Comparison of ENCODE assay signal across 1 cellular context in the genomic region with DNA sequence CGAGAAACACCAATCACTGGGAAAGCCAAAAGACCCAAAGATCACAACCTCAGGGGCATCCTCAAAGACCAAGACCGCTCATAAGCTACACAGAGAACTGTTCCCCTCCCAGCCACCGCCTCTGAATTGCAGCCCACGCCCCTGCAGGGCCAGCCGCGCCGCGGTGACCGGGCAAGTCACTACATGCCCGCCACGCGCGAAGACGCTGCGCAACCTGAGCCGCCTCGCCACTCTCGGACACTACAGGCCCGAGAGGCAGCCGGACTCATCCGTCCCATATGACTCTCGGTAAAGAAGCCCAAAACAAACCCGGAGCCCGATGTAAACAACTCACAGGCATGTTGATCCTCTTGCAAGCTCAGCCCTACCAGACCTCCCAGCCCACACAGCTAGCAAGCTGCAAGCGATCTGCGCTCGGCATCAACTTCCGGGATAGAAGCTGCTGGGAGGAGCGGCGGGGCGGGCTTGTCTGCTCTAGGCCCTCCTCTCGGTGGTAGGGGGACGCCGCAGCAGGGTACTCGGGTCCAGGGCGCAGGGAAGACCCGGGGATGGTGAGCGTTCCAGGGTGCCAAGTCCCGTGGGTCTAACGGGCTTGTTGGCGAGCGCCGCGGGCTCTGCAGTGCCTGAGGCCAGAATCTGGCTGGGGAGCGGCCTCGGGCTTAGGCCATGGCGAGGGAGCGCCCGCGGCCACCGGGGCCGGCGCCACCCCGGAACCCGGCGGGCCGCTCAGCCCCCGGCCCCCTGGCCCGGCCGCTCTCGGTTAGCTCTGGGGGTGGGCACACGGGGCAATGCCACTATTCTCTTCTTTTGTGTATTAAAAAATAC.
TF ChIP-seq lines count a peak whose summit lies in the region.

TSS of gene RPS27L (minus strand) at position 412 of the 825 bp plus-strand sequence. CDS start at position 340, 72 bp downstream.

TF ChIP-seq in HepG2, 621 proteins besides CTCF, POLR2A, EP300 and RAD21 (continued from another document and continues in another):
- TF ChIP-seq AHDC1 (CRISPR knock-in tag; IDR thresholded peaks at IDR 0.05; ENCODE audit: borderline replicate concordance) (no peak; the same call in 1 of the 2 replicates), MZF1 (CRISPR knock-in tag; IDR thresholded peaks at IDR 0.05; ENCODE audit: borderline replicate concordance) (no peak), HMGA1 (CRISPR knock-in tag; conservative IDR thresholded peaks at IDR 0.05) (no peak), ZNF614 (CRISPR knock-in tag; IDR thresholded peaks at IDR 0.05; ENCODE audit: borderline replicate concordance) (peak; percentile 43; the same call in 1 of the 2 replicates), ZNF75D (CRISPR knock-in tag; IDR thresholded peaks at IDR 0.05; ENCODE audit: borderline replicate concordance) (no peak), CENPX (CRISPR knock-in tag; IDR thresholded peaks at IDR 0.05) (no peak), ARHGAP35 (CRISPR knock-in tag; IDR thresholded peaks at IDR 0.05; ENCODE audit: borderline replicate concordance) (peak; percentile 55; the same call in 1 of the 2 replicates), CAMTA2 (CRISPR knock-in tag; IDR thresholded peaks at IDR 0.05; ENCODE audit: borderline replicate concordance) (peak; percentile 72; the same call in 1 of the 2 replicates), CHD4 (IDR thresholded peaks at IDR 0.05; ENCODE audit: borderline replicate concordance, low read length) (no peak), ZNF784 (CRISPR knock-in tag; IDR thresholded peaks at IDR 0.05; ENCODE audit: borderline replicate concordance) (peak; percentile 40; the same call in 1 of the 2 replicates), ZNF484 (CRISPR knock-in tag; IDR thresholded peaks at IDR 0.05; ENCODE audit: borderline replicate concordance, low read depth) (no peak), ZFAT (CRISPR knock-in tag; conservative IDR thresholded peaks at IDR 0.05) (peak; percentile 80; the same call in 1 of the 2 replicates), ZNF724P (CRISPR knock-in tag; IDR thresholded peaks at IDR 0.05; ENCODE audit: borderline replicate concordance) (peak; percentile 68; the same call in 1 of the 2 replicates), LCORL (IDR thresholded peaks at IDR 0.05) (no peak), LCORL (CRISPR knock-in tag; IDR thresholded peaks at IDR 0.05) (no peak), ZNF768 (CRISPR knock-in tag; IDR thresholded peaks at IDR 0.05) (peak; percentile 79), ZNF101 (CRISPR knock-in tag; IDR thresholded peaks at IDR 0.05; ENCODE audit: borderline replicate concordance, low read depth) (no peak), SMC3 (IDR thresholded peaks at IDR 0.05; ENCODE audit: low read length) (no peak), ZEB1 (IDR thresholded peaks at IDR 0.05; ENCODE audit: insufficient replicate concordance, low read depth) (no peak), ZNF746 (CRISPR knock-in tag; IDR thresholded peaks at IDR 0.05) (no peak), ZNF652 (CRISPR knock-in tag; IDR thresholded peaks at IDR 0.05; ENCODE audit: borderline replicate concordance, low read depth) (no peak), ZNF468 (CRISPR knock-in tag; IDR thresholded peaks at IDR 0.05) (no peak), FOXO1 (CRISPR knock-in tag; IDR thresholded peaks at IDR 0.05) (peak; percentile 65; the same call in 1 of the 2 replicates), TIGD3 (CRISPR knock-in tag; IDR thresholded peaks at IDR 0.05; ENCODE audit: borderline replicate concordance) (no peak), ZNF850 (CRISPR knock-in tag; conservative IDR thresholded peaks at IDR 0.05) (no peak), HNF4G (IDR thresholded peaks at IDR 0.05; ENCODE audit: borderline replicate concordance, low read depth, low read length) (0 out of 2 replicates have a peak, but pooled peaks have one; percentile 19), HNF4G (CRISPR knock-in tag; IDR thresholded peaks at IDR 0.05; ENCODE audit: borderline replicate concordance, low read depth) (no peak), AKAP8 (CRISPR knock-in tag; IDR thresholded peaks at IDR 0.05) (no peak; the same call in 1 of the 2 replicates), SP2 (CRISPR knock-in tag; IDR thresholded peaks at IDR 0.05) (no peak), THAP11 (CRISPR knock-in tag; IDR thresholded peaks at IDR 0.05) (peak; percentile 85), ESRRA (CRISPR knock-in tag; IDR thresholded peaks at IDR 0.05; ENCODE audit: low read depth) (0 out of 2 replicates have a peak, but pooled peaks have one; percentile 12), GATA4 (IDR thresholded peaks at IDR 0.05; ENCODE audit: borderline replicate concordance, low read depth) (peak; percentile 71), ZFP41 (CRISPR knock-in tag; IDR thresholded peaks at IDR 0.05; ENCODE audit: borderline replicate concordance) (no peak), HNRNPUL1 (IDR thresholded peaks at IDR 0.05; ENCODE audit: low read depth, low read length) (no peak), ZBTB7A (CRISPR knock-in tag; IDR thresholded peaks at IDR 0.05) (no peak; the same call in 1 of the 2 replicates), KDM1A (CRISPR knock-in tag; IDR thresholded peaks at IDR 0.05) (0 out of 2 replicates have a peak, but pooled peaks have one; percentile 41), THYN1 (CRISPR knock-in tag; IDR thresholded peaks at IDR 0.05; ENCODE audit: borderline replicate concordance, low read depth) (no peak)
- TF ChIP-seq, protein P1, sequence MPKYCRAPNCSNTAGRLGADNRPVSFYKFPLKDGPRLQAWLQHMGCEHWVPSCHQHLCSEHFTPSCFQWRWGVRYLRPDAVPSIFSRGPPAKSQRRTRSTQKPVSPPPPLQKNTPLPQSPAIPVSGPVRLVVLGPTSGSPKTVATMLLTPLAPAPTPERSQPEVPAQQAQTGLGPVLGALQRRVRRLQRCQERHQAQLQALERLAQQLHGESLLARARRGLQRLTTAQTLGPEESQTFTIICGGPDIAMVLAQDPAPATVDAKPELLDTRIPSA (CRISPR knock-in tag; IDR thresholded peaks at IDR 0.05; ENCODE audit: borderline replicate concordance): peak; percentile 75; the same call in 1 of the 2 replicates
- TF ChIP-seq, protein P2, sequence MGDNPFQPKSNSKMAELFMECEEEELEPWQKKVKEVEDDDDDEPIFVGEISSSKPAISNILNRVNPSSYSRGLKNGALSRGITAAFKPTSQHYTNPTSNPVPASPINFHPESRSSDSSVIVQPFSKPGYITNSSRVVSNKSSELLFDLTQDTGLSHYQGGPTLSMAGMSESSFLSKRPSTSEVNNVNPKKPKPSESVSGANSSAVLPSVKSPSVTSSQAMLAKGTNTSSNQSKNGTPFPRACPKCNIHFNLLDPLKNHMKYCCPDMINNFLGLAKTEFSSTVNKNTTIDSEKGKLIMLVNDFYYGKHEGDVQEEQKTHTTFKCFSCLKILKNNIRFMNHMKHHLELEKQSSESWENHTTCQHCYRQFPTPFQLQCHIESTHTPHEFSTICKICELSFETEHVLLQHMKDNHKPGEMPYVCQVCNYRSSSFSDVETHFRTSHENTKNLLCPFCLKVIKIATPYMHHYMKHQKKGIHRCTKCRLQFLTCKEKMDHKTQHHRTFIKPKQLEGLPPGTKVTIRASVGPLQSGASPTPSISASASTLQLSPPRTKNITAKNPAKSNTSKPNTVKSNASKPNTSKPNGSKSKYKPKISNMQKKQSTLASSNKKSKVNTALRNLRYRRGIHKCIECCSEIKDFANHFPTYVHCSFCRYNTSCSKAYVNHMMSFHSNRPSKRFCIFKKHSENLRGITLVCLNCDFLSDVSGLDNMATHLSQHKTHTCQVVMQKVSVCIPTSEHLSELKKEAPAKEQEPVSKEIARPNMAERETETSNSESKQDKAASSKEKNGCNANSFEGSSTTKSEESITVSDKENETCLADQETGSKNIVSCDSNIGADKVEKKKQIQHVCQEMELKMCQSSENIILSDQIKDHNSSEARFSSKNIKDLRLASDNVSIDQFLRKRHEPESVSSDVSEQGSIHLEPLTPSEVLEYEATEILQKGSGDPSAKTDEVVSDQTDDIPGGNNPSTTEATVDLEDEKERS (CRISPR knock-in tag; IDR thresholded peaks at IDR 0.05): no peak; the same call in 1 of the 2 replicates
- TF ChIP-seq, protein P3, sequence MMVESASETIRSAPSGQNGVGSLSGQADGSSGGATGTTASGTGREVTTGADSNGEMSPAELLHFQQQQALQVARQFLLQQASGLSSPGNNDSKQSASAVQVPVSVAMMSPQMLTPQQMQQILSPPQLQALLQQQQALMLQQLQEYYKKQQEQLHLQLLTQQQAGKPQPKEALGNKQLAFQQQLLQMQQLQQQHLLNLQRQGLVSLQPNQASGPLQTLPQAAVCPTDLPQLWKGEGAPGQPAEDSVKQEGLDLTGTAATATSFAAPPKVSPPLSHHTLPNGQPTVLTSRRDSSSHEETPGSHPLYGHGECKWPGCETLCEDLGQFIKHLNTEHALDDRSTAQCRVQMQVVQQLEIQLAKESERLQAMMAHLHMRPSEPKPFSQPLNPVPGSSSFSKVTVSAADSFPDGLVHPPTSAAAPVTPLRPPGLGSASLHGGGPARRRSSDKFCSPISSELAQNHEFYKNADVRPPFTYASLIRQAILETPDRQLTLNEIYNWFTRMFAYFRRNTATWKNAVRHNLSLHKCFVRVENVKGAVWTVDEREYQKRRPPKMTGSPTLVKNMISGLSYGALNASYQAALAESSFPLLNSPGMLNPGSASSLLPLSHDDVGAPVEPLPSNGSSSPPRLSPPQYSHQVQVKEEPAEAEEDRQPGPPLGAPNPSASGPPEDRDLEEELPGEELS (CRISPR knock-in tag; IDR thresholded peaks at IDR 0.05): peak; percentile 73
- TF ChIP-seq, protein P4, sequence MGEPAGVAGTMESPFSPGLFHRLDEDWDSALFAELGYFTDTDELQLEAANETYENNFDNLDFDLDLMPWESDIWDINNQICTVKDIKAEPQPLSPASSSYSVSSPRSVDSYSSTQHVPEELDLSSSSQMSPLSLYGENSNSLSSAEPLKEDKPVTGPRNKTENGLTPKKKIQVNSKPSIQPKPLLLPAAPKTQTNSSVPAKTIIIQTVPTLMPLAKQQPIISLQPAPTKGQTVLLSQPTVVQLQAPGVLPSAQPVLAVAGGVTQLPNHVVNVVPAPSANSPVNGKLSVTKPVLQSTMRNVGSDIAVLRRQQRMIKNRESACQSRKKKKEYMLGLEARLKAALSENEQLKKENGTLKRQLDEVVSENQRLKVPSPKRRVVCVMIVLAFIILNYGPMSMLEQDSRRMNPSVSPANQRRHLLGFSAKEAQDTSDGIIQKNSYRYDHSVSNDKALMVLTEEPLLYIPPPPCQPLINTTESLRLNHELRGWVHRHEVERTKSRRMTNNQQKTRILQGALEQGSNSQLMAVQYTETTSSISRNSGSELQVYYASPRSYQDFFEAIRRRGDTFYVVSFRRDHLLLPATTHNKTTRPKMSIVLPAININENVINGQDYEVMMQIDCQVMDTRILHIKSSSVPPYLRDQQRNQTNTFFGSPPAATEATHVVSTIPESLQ (CRISPR knock-in tag; conservative IDR thresholded peaks at IDR 0.05): no peak
- TF ChIP-seq, protein P5, sequence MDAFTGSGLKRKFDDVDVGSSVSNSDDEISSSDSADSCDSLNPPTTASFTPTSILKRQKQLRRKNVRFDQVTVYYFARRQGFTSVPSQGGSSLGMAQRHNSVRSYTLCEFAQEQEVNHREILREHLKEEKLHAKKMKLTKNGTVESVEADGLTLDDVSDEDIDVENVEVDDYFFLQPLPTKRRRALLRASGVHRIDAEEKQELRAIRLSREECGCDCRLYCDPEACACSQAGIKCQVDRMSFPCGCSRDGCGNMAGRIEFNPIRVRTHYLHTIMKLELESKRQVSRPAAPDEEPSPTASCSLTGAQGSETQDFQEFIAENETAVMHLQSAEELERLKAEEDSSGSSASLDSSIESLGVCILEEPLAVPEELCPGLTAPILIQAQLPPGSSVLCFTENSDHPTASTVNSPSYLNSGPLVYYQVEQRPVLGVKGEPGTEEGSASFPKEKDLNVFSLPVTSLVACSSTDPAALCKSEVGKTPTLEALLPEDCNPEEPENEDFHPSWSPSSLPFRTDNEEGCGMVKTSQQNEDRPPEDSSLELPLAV (CRISPR knock-in tag; conservative IDR thresholded peaks at IDR 0.05; ENCODE audit: low read depth): no peak
